15 cellular contexts compared by ENCODE assay signal in genomic region chr4:95268819-95269565, GRCh38.
DNase-seq lines count a peak whose midpoint lies in the region; ATAC-seq, FAIRE-seq and TF ChIP-seq lines count a peak whose summit lies in the region.
"Had no signal": no experiment of that assay in that cellular context is flagged by ENCODE, and none has a peak within 500 bp of the region (broad histone marks: within the 10 kb centered on the region; RNA-seq: fewer than 3 reads in every experiment).

No MANE protein-coding gene starts in this region.

- no peak for TF ChIP-seq EP300 in transverse colon (IDR thresholded peaks at IDR 0.05; ENCODE audit: low read depth)

- no peak overlapping the region for H3K4me3 ChIP-seq in BLaER1
- H3K4me3 ChIP-seq in kidney (ENCODE audit: low read length in 2 of 2), result no peak overlapping the region
- H3K4me3 ChIP-seq in transverse colon, result no peak overlapping the region
- H3K4me3 ChIP-seq: body of pancreas, gastroesophageal sphincter, PC-9 had no signal

- no peak for TF ChIP-seq POLR2A in transverse colon (IDR thresholded peaks at IDR 0.05)

- H4K20me1 ChIP-seq in BLaER1, result no peaks in the 10 kb centered on the region

- H3K27me3 ChIP-seq in BLaER1, result no peaks in the 10 kb centered on the region
- no peaks in the 10 kb centered on the region for H3K27me3 ChIP-seq in transverse colon
- H3K27me3 ChIP-seq: body of pancreas, gastroesophageal sphincter had no signal

- peak overlapping the region; percentile 7 for H3K4me2 ChIP-seq in BLaER1
- H3K4me2 ChIP-seq: PC-9 had no signal

- intact Hi-C loops in kidney (cut with DNase I) (no loop called here), transverse colon (cut with DNase I; ENCODE audit: low total_unique reads) (no loop called here)

- H3K4me1 ChIP-seq in BLaER1 (peaks cover 12% of the 10 kb centered on the region), kidney (ENCODE audit: control insufficient read depth in 1 of 2, insufficient read depth in 1 of 2, low read depth in 1 of 2, low read length in 2 of 2) (no peaks in the 10 kb centered on the region), transverse colon (no peaks in the 10 kb centered on the region)
- H3K4me1 ChIP-seq: body of pancreas, gastroesophageal sphincter had no signal

- 74 to 75% methylated on average over 6 to 7 of the region's 7 CpGs for WGBS in transverse colon (ENCODE audit: low coverage in 1 of 2), 2 donors

- H3K9me3 ChIP-seq in BLaER1, result no peaks in the 10 kb centered on the region
- no peaks in the 10 kb centered on the region for H3K9me3 ChIP-seq in kidney (ENCODE audit: control insufficient read depth in 1 of 2, low read length in 2 of 2)
- H3K9me3 ChIP-seq in transverse colon, result no peaks in the 10 kb centered on the region
- H3K9me3 ChIP-seq: body of pancreas, gastroesophageal sphincter had no signal

- FAIRE-seq in kidney (lab: Jason Lieb, UNC), result no peak

- no peak for ATAC-seq in HG03280 (IDR thresholded peaks at IDR 0.05; ENCODE audit: unreplicated experiment)
- ATAC-seq: body of pancreas, gastroesophageal sphincter, T-cell had no signal

- H3K27ac ChIP-seq in BLaER1, result no peak overlapping the region
- no peak overlapping the region for H3K27ac ChIP-seq in kidney (ENCODE audit: low read depth in 2 of 2, low read length in 2 of 2)
- no peak overlapping the region for H3K27ac ChIP-seq in transverse colon
- H3K27ac ChIP-seq: body of pancreas, gastroesophageal sphincter, PC-9 had no signal

- DNase-seq in NCI-H1092 treated with DMSO at 0.1 percent for 48 hours (lab: John Stamatoyannopoulos, UW), result peak; percentile 4
- peak; percentile 60 for DNase-seq in astrocyte of the hippocampus (ENCODE audit: low read depth, low spot score)
- DNase-seq in kidney, result peak; percentile 29
- no peak for DNase-seq in activated CD4-positive, CD25-positive, alpha-beta regulatory T cell (lab: John Stamatoyannopoulos, UW)
- no peak for DNase-seq in transverse colon
- DNase-seq in stimulated activated CD4-positive, alpha-beta T cell treated with anti-CD3 and anti-CD28 coated beads, Interleukin-12 subunit alpha, Interleukin-12 subunit beta, amount 100 ng/mL, for 4 hours, result no peak
- DNase-seq: activated B cell treated with CpG ODN at 0.5 μM for 24 hours, activated gamma-delta T cell, body of pancreas, islet precursor cell, PC-9, T-cell had no signal

- no peak overlapping the region for H3K9ac ChIP-seq in BLaER1
- no peak overlapping the region for H3K9ac ChIP-seq in kidney (ENCODE audit: low read length in 2 of 2)

- TF ChIP-seq CTCF in kidney (IDR thresholded peaks at IDR 0.05; ENCODE audit: borderline replicate concordance, extremely low read depth, insufficient read depth), result no peak
- no peak for TF ChIP-seq CTCF in transverse colon (IDR thresholded peaks at IDR 0.05)

- H3K36me3 ChIP-seq in BLaER1 (no peaks in the 10 kb centered on the region), kidney (ENCODE audit: control insufficient read depth in 1 of 2, insufficient read depth in 2 of 2, low read length in 2 of 2) (no peaks in the 10 kb centered on the region), transverse colon (no peaks in the 10 kb centered on the region)
- H3K36me3 ChIP-seq: gastroesophageal sphincter had no signal

- in situ Hi-C loops in transverse colon (cut with MboI; ENCODE audit: low pct_ligation_motif_present in 1 of 4, low pct_unique_long_range_greater_than_20kb in 1 of 4, low sequenced_read_pairs in 3 of 4), result no loop called here

Comparison
In these comparisons a context has a peak if more than half of its experiments do, and no peak if none do; other contexts are left out.
1. DNase-seq: peak in NCI-H1092 treated with DMSO at 0.1 percent for 48 hours (single experiment), astrocyte of the hippocampus (single experiment) and kidney (single experiment); none in activated CD4-positive, CD25-positive, alpha-beta regulatory T cell (0 of 4), transverse colon (single experiment) and stimulated activated CD4-positive, alpha-beta T cell treated with anti-CD3 and anti-CD28 coated beads, Interleukin-12 subunit alpha, Interleukin-12 subunit beta, amount 100 ng/mL, for 4 hours (single experiment).